ENCODE assay signal across 8 cellular contexts in the genomic region with DNA sequence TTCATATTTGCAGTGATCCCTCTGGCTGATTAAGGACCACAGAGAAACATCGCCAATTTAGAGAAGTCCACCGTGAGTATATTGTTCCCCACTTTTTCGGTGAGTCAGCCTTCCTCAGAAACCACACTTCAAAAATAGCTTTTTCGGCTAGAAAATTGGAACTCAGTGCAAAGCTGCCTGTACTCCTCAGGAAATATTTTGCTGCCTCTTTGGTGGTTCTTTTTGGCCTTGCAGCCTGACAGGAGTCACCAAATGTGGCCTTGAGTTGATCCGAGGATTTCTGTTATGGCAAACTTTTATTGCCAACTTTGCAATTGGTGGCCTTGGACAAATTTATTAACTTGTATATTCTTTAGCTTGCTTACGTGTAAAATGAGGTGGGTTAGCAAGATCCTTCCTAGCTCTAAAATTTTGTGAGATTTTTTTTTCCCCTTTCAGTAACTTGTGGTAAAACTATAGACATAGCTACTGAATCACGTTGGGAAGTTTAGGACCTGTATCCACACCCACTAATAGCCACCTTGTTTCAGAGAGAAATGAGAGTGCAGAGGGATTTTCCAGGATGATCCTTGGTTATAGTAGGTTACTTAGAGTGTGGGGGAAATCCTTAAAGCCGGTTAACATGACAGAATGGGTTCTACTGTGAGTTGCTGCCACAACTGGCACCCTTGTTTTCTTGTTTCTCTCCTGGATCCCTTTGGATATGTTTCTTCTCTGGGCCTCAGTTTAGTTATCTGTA. TPM values are rescaled to one million over a fixed set of nuclear protein-coding genes. Genes with fewer than 3 reads are reported as not detected.
A peak's percentile ranks its signal among the peaks of the same experiment; 100 is the strongest.
DNase-seq lines count a peak whose midpoint lies in the region; ATAC-seq and TF ChIP-seq lines count a peak whose summit lies in the region.

No MANE protein-coding gene starts in this region.

- peaks cover 66% of the 10 kb centered on the region for H3K36me3 Mint-ChIP-seq in activated CD8-positive, alpha-beta memory T cell treated with anti-CD3 and anti-CD28 coated beads, Interleukin-2, amount 10 ng/mL, durations not matched to agents 7 days and 5 days
- peaks cover 70% of the 10 kb centered on the region for H3K36me3 Mint-ChIP-seq in activated CD4-positive, alpha-beta memory T cell treated with anti-CD3 and anti-CD28 coated beads, Interleukin-2, amount 10 ng/mL, durations not matched to agents 7 days and 5 days (ENCODE audit: low read depth)

- H3K27me3 ChIP-seq in iPS-20b (ENCODE audit: insufficient read depth, low read length) (no peaks in the 10 kb centered on the region), tibial artery (no peaks in the 10 kb centered on the region)

- H3K9me3 Mint-ChIP-seq in activated CD8-positive, alpha-beta memory T cell treated with anti-CD3 and anti-CD28 coated beads, Interleukin-2, amount 10 ng/mL, durations not matched to agents 7 days and 5 days (ENCODE audit: low read depth) = no peaks in the 10 kb centered on the region
- H3K9me3 Mint-ChIP-seq in activated CD4-positive, alpha-beta memory T cell treated with anti-CD3 and anti-CD28 coated beads, Interleukin-2, amount 10 ng/mL, durations not matched to agents 7 days and 5 days = no peaks in the 10 kb centered on the region

- TF ChIP-seq CTCF in tibial artery (IDR thresholded peaks at IDR 0.05) = no peak

- H3K4me1 ChIP-seq in iPS-20b (ENCODE audit: insufficient read depth, low read length) = peaks cover 6% of the 10 kb centered on the region; the same call in 1 of the 2 replicates
- peaks cover 0 to 99% (median 72%) of the 10 kb centered on the region in 4 donors for H3K4me1 ChIP-seq in tibial artery

- DNase-seq in activated CD8-positive, alpha-beta memory T cell treated with anti-CD3 and anti-CD28 coated beads, Interleukin-2, amount 10 ng/mL, durations not matched to agents 7 days and 5 days = no peak
- DNase-seq in activated CD8-positive, alpha-beta memory T cell treated with anti-CD3 and anti-CD28 coated beads, Interleukin-2, amount 50 U/mL, for 48 hours = no peak
- DNase-seq in activated CD4-positive, alpha-beta memory T cell treated with anti-CD3 and anti-CD28 coated beads, Interleukin-2, amount 10 ng/mL, durations not matched to agents 7 days and 5 days = no peak
- no peak for DNase-seq in tibial artery
- DNase-seq in stimulated activated naive CD4-positive, alpha-beta T cell treated with Interleukin-2 at 50 U/mL for 16 hours (lab: John Stamatoyannopoulos, UW) = no peak
- no peak for DNase-seq in activated effector memory CD4-positive, alpha-beta T cell treated with Interleukin-2 at 50 U/mL for 16 hours

- POLR2A ChIA-PET in activated CD4-positive, alpha-beta memory T cell treated with anti-CD3 and anti-CD28 coated beads, Interleukin-2, amount 10 ng/mL, durations not matched to agents 7 days and 5 days (lab: Charles Lee) = interaction anchor here (1.0 to 18.0 kb wide), 6 partner anchors 8 to 106 kb away, joined by 3 to 305 read pairs (median 92); a partner anchor contains a TSS

- intact Hi-C loops in tibial artery (cut with DNase I; ENCODE audit: low total_unique reads) = no loop called here

- H3K4me3 ChIP-seq in iPS-20b (ENCODE audit: low read length) (no peak overlapping the region), tibial artery (peak overlapping the region in 1 of 2 donors; percentile 15)

- H3K9ac ChIP-seq in iPS-20b (ENCODE audit: low read depth, low read length) = peak overlapping the region; percentile 13; the same call in 1 of the 2 replicates

- peaks cover 80% of the 10 kb centered on the region for H3K4me1 Mint-ChIP-seq in activated CD8-positive, alpha-beta memory T cell treated with anti-CD3 and anti-CD28 coated beads, Interleukin-2, amount 10 ng/mL, durations not matched to agents 7 days and 5 days
- peaks cover 79% of the 10 kb centered on the region for H3K4me1 Mint-ChIP-seq in activated CD4-positive, alpha-beta memory T cell treated with anti-CD3 and anti-CD28 coated beads, Interleukin-2, amount 10 ng/mL, durations not matched to agents 7 days and 5 days

- H3K36me3 ChIP-seq in iPS-20b (ENCODE audit: insufficient read depth, low read depth, low read length) = no peaks in the 10 kb centered on the region
- no peaks in the 10 kb centered on the region for H3K36me3 ChIP-seq in tibial artery

- H3K4me3 Mint-ChIP-seq in activated CD8-positive, alpha-beta memory T cell treated with anti-CD3 and anti-CD28 coated beads, Interleukin-2, amount 10 ng/mL, durations not matched to agents 7 days and 5 days = peak overlapping the region; percentile 68
- H3K4me3 Mint-ChIP-seq in activated CD4-positive, alpha-beta memory T cell treated with anti-CD3 and anti-CD28 coated beads, Interleukin-2, amount 10 ng/mL, durations not matched to agents 7 days and 5 days = peak overlapping the region; percentile 58

- H3K27me3 Mint-ChIP-seq in activated CD8-positive, alpha-beta memory T cell treated with anti-CD3 and anti-CD28 coated beads, Interleukin-2, amount 10 ng/mL, durations not matched to agents 7 days and 5 days = no peaks in the 10 kb centered on the region
- H3K27me3 Mint-ChIP-seq in activated CD4-positive, alpha-beta memory T cell treated with anti-CD3 and anti-CD28 coated beads, Interleukin-2, amount 10 ng/mL, durations not matched to agents 7 days and 5 days = no peaks in the 10 kb centered on the region

- no peak overlapping the region for H3K27ac ChIP-seq in iPS-20b (ENCODE audit: low read length)
- peak overlapping the region; percentile 74 to 75 for H3K27ac ChIP-seq in tibial artery

- H3K9me3 ChIP-seq in iPS-20b (ENCODE audit: insufficient read depth, low read depth, low read length) (no peaks in the 10 kb centered on the region), tibial artery (no peaks in the 10 kb centered on the region)

- CTCF ChIA-PET in activated CD8-positive, alpha-beta memory T cell treated with anti-CD3 and anti-CD28 coated beads, Interleukin-2, amount 10 ng/mL, durations not matched to agents 7 days and 5 days (lab: Charles Lee) = interaction anchor here (0.7 to 2.9 kb wide), 6 partner anchors 12 to 50 kb away, joined by 3 to 12 read pairs (median 4); a partner anchor contains a TSS
- CTCF ChIA-PET in activated CD4-positive, alpha-beta memory T cell treated with anti-CD3 and anti-CD28 coated beads, Interleukin-2, amount 10 ng/mL, durations not matched to agents 7 days and 5 days (lab: Charles Lee) = interaction anchor here (0.7 to 2.9 kb wide), 8 partner anchors 9 to 212 kb away, joined by 3 to 15 read pairs (median 3); a partner anchor contains a TSS

- ATAC-seq in activated CD8-positive, alpha-beta memory T cell treated with anti-CD3 and anti-CD28 coated beads, Interleukin-2, amount 10 ng/mL, durations not matched to agents 7 days and 5 days = peak; percentile 9
- ATAC-seq in HG03175 (IDR thresholded peaks at IDR 0.05; ENCODE audit: unreplicated experiment) = no peak

- H3K27ac Mint-ChIP-seq in activated CD8-positive, alpha-beta memory T cell treated with anti-CD3 and anti-CD28 coated beads, Interleukin-2, amount 10 ng/mL, durations not matched to agents 7 days and 5 days = peak overlapping the region; percentile 93
- H3K27ac Mint-ChIP-seq in activated CD4-positive, alpha-beta memory T cell treated with anti-CD3 and anti-CD28 coated beads, Interleukin-2, amount 10 ng/mL, durations not matched to agents 7 days and 5 days = peak overlapping the region; percentile 94

RNA-seq across cellular contexts. Expression of a gene that starts 9.9 kb away (rescaled TPM):
- 100 to 1,000 TPM; 132 to 203 TPM for total RNA-seq in activated CD8-positive, alpha-beta memory T cell treated with anti-CD3 and anti-CD28 coated beads, Interleukin-2, amount 10 ng/mL, durations not matched to agents 7 days and 5 days
- total RNA-seq in activated CD4-positive, alpha-beta memory T cell treated with anti-CD3 and anti-CD28 coated beads, Interleukin-2, amount 10 ng/mL, durations not matched to agents 7 days and 5 days = 100 to 1,000 TPM; 179 to 182 TPM

RNA-seq across cellular contexts. Expression of a gene that starts 14.5 kb away (rescaled TPM):
- 100 to 1,000 TPM; 104 to 133 TPM for total RNA-seq in activated CD8-positive, alpha-beta memory T cell treated with anti-CD3 and anti-CD28 coated beads, Interleukin-2, amount 10 ng/mL, durations not matched to agents 7 days and 5 days
- 10 to 100 TPM; 93.1 to 96.9 TPM for total RNA-seq in activated CD4-positive, alpha-beta memory T cell treated with anti-CD3 and anti-CD28 coated beads, Interleukin-2, amount 10 ng/mL, durations not matched to agents 7 days and 5 days

RNA-seq across cellular contexts. Expression of a gene that starts 27.8 kb away (rescaled TPM):
- not detected for total RNA-seq in activated CD8-positive, alpha-beta memory T cell treated with anti-CD3 and anti-CD28 coated beads, Interleukin-2, amount 10 ng/mL, durations not matched to agents 7 days and 5 days
- not detected for total RNA-seq in activated CD4-positive, alpha-beta memory T cell treated with anti-CD3 and anti-CD28 coated beads, Interleukin-2, amount 10 ng/mL, durations not matched to agents 7 days and 5 days

RNA-seq across cellular contexts. Expression of a gene that starts 42.5 kb away (rescaled TPM):
- total RNA-seq in activated CD8-positive, alpha-beta memory T cell treated with anti-CD3 and anti-CD28 coated beads, Interleukin-2, amount 10 ng/mL, durations not matched to agents 7 days and 5 days = 10 to 100 TPM; 47.5 to 49.5 TPM
- 10 to 100 TPM; 57.4 to 58.0 TPM for total RNA-seq in activated CD4-positive, alpha-beta memory T cell treated with anti-CD3 and anti-CD28 coated beads, Interleukin-2, amount 10 ng/mL, durations not matched to agents 7 days and 5 days
